ENCODE assay signal across 19 cellular contexts in the genomic region with DNA sequence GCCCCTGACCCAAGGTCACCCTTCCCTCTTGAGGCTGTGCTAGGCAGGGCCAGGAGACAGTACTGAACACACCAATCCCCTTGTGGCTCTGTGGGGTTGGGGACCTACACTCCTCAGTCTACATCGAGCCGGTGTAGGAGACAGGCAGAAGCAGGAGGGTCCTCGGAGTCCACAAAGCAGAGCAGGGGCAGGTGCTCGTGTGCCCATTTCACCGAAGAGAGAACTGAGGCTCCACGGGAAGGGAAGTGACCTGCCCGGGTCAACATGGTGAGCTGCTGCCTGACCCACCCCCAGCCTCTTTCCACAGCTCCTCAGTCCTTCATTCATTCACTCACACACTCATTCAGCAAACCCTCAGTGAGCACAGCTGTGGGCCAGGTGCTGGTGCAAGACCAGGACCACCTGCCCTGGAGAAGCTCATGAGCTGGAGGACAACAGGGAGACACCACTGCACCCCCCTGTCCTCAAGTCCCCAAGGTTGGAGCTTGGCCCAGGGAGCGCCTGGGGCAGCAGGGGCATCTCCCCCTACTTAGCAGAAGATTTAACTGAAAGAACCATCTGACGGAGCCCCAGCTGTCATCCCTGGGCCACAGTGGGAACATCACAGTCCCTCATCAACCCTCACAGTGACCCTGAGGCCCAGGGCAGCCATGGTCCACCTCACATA.
"Had no signal": no experiment of that assay in that cellular context is flagged by ENCODE, and none has a peak within 500 bp of the region (broad histone marks: within the 10 kb centered on the region; RNA-seq: fewer than 3 reads in every experiment).

No MANE protein-coding gene starts in this region.

- H3K27ac ChIP-seq: KMS-11 had no signal

- DNase-seq: IMR-90, MM.1S, NCI-H1092 treated with DMSO at 0.1 percent for 48 hours, NCI-H1436, NCI-H187, NCI-H2029, NCI-H2081 treated with DMSO at 0.1 percent for 48 hours, NCI-H2171, NCI-H226, NCI-H446, NCI-H510A, NCI-H524 treated with DMSO at 0.1 percent for 48 hours, NCI-H69, NCI-H774, RPMI8226, SHP77, SK-N-SH had no signal

- H3K9ac ChIP-seq: KMS-11, SK-N-SH had no signal

- H3K4me2 ChIP-seq: KMS-11, SK-N-SH had no signal

- ATAC-seq: HepG2 had no signal

- H3K9me3 ChIP-seq: SK-N-SH had no signal
